In the genomic region with DNA sequence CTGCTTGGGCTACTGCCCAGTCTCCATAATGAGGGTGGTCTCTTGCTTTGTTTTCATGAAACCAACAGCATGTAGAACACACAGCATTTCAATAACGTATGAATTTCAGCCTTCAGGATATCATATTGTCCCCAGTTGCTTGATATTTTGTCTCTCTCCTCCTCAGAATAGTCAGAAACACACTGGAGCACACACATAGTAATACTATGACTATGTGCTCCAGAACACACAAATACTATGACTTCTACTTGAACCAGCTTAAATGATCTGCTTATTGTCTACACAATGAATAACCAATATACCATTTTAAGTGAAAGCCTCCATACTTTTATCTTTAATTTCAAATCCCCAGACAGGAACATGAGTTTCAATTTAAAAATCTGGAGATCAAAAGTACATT, we compare ENCODE assay signal across 21 cellular contexts.
"Had no signal": no experiment of that assay in that cellular context is flagged by ENCODE, and none has a peak within 500 bp of the region (broad histone marks: within the 10 kb centered on the region; RNA-seq: fewer than 3 reads in every experiment).

No MANE protein-coding gene starts in this region.

- H3K4me3 Mint-ChIP-seq: activated naive CD4-positive, alpha-beta T cell treated with anti-CD3 and anti-CD28 coated beads, Interleukin-2, amount 10 ng/mL, durations not matched to agents 7 days and 5 days; activated T-cell treated with anti-CD3 and anti-CD28 coated beads, Interleukin-2, amount 50 U/mL, for 24 hours; naive thymus-derived CD8-positive, alpha-beta T cell; stimulated activated naive CD8-positive, alpha-beta T cell treated with anti-CD3 and anti-CD28 coated beads, Interleukin-15, amount 100 ng/mL, for 72 hours; type B pancreatic cell had no signal

- H3K27me3 ChIP-seq: foreskin keratinocyte, pancreas had no signal

- ATAC-seq: foreskin keratinocyte; lower lobe of right lung; naive thymus-derived CD8-positive, alpha-beta T cell; pancreas; right cardiac atrium; stimulated activated naive CD8-positive, alpha-beta T cell treated with anti-CD3 and anti-CD28 coated beads, Interleukin-15, amount 100 ng/mL, for 72 hours had no signal

- H3K27ac ChIP-seq: foreskin keratinocyte, lower lobe of right lung, pancreas had no signal

- H3K27ac Mint-ChIP-seq: activated naive CD4-positive, alpha-beta T cell treated with anti-CD3 and anti-CD28 coated beads, Interleukin-2, amount 10 ng/mL, durations not matched to agents 7 days and 5 days; activated T-cell treated with anti-CD3 and anti-CD28 coated beads, Interleukin-2, amount 50 U/mL, for 24 hours; naive thymus-derived CD8-positive, alpha-beta T cell; type B pancreatic cell had no signal

- DNase-seq: activated CD4-positive, alpha-beta T cell treated with anti-CD3 and anti-CD28 coated beads for 1 hour; activated CD4-positive, alpha-beta T cell treated with anti-CD3 and anti-CD28 coated beads, Interleukin-2, amount 50 U/mL, for 4 hours; activated CD8-positive, alpha-beta memory T cell treated with anti-CD3 and anti-CD28 coated beads for 24 hours; activated CD8-positive, alpha-beta memory T cell treated with anti-CD3 and anti-CD28 coated beads, Interleukin-2, amount 50 U/mL, for 4 hours; activated effector memory CD4-positive, alpha-beta T cell treated with anti-CD3 and anti-CD28 coated beads, Interleukin-2, amount 50 U/mL, for 16 hours; activated naive CD4-positive, alpha-beta T cell treated with anti-CD3 and anti-CD28 coated beads, Interleukin-2, amount 10 ng/mL, durations not matched to agents 7 days and 5 days; activated T-cell treated with anti-CD3 and anti-CD28 coated beads, Interleukin-2, amount 50 U/mL, for 24 hours; central memory CD4-positive, alpha-beta T cell; dermis blood vessel endothelial cell; effector CD8-positive, alpha-beta T cell; foreskin keratinocyte; kidney; lower lobe of right lung; naive thymus-derived CD8-positive, alpha-beta T cell; pancreas; right cardiac atrium; stimulated activated CD4-positive, alpha-beta T cell treated with anti-CD3 and anti-CD28 coated beads, Interleukin-12 subunit alpha, Interleukin-12 subunit beta, amount 100 ng/mL, for 4 hours; stimulated activated CD4-positive, alpha-beta T cell treated with anti-CD3 and anti-CD28 coated beads, Interleukin-4, amount 100 ng/mL, for 4 hours; stimulated activated naive CD8-positive, alpha-beta T cell treated with anti-CD3 and anti-CD28 coated beads, Interleukin-15, amount 100 ng/mL, for 72 hours; T-helper 9 cell had no signal

- H3K27me3 Mint-ChIP-seq: stimulated activated naive CD8-positive, alpha-beta T cell treated with anti-CD3 and anti-CD28 coated beads, Interleukin-15, amount 100 ng/mL, for 72 hours; type B pancreatic cell had no signal

- H3K4me1 ChIP-seq: foreskin keratinocyte had no signal

- H3K36me3 ChIP-seq: lower lobe of right lung, pancreas had no signal

- H3K9me3 ChIP-seq: lower lobe of right lung, pancreas had no signal

- H3K4me3 ChIP-seq: lower lobe of right lung, pancreas had no signal
